In genomic region chr22:38705235-38706100, GRCh38 we compare ENCODE assay signal across 8 cellular contexts. TPM values are rescaled to one million over a fixed set of nuclear protein-coding genes. Genes with fewer than 3 reads are reported as not detected.
DNase-seq lines count a peak whose midpoint lies in the region; ATAC-seq and TF ChIP-seq lines count a peak whose summit lies in the region.

Gene GTPBP1 (plus strand): TSS chr22:38705944. CDS start chr22:38705956, 12 bp downstream.

- peak; percentile 81 for TF ChIP-seq POLR2A in ovary (IDR thresholded peaks at IDR 0.05)
- TF ChIP-seq POLR2A in thyroid gland (IDR thresholded peaks at IDR 0.05) = peak; percentile 68 to 97

- H3K9me3 ChIP-seq in ovary = no peaks in the 10 kb centered on the region
- H3K9me3 ChIP-seq in thyroid gland = no peaks in the 10 kb centered on the region

- peaks cover 7% of the 10 kb centered on the region for H3K4me1 ChIP-seq in ovary (ENCODE audit: insufficient read depth)
- peaks cover 19 to 30% of the 10 kb centered on the region in 2 donors for H3K4me1 ChIP-seq in thyroid gland

- H3K27ac ChIP-seq in ovary (peak within 1 kb of the TSS; percentile 77 to 96), thyroid gland (peak within 1 kb of the TSS; percentile 90 to 97 (median 93))

- peak; percentile 95 for TF ChIP-seq EP300 in ovary (IDR thresholded peaks at IDR 0.05)

- no peaks in the 10 kb centered on the region for H3K27me3 ChIP-seq in ovary
- H3K27me3 ChIP-seq in thyroid gland = no peaks in the 10 kb centered on the region

- DNase-seq in GM12864 (ENCODE audit: low read depth) (peak; percentile 100), NCI-H1417 (lab: John Stamatoyannopoulos, UW) (peak; percentile 99 to 100 (median 99)), SW 1271 (lab: John Stamatoyannopoulos, UW) (peak; percentile 96 to 99), Right ventricle myocardium inferior (ENCODE audit: missing footprints) (peak; percentile 99), ovary (peak; percentile 96 to 99 (median 97)), thyroid gland (peak; percentile 99)
- peak; percentile 94 for DNase-seq in activated naive CD8-positive, alpha-beta T cell treated with anti-CD3 and anti-CD28 coated beads, Interleukin-2, amount 50 U/mL, for 16 hours (ENCODE audit: low read depth, low spot score)

- H3K36me3 ChIP-seq in ovary (no peaks in the 10 kb centered on the region), thyroid gland (no peaks in the 10 kb centered on the region)

- ATAC-seq in HG02759 (IDR thresholded peaks at IDR 0.05; ENCODE audit: unreplicated experiment) (peak; percentile 69), Right ventricle myocardium inferior (peak; percentile 94)

- TF ChIP-seq CTCF in GM12864 (IDR thresholded peaks at IDR 0.05; ENCODE audit: low read depth, low read length, missing control alignments) (no peak), ovary (IDR thresholded peaks at IDR 0.05) (peak in 1 of 3 donors; percentile 17), thyroid gland (IDR thresholded peaks at IDR 0.05) (peak in 2 of 6 experiments; percentile 10 to 26)

- WGBS in ovary, 3 donors = 0 to 1% (median 1%) methylated on average over 52 to 55 of the region's 55 CpGs
- WGBS in thyroid gland, 2 donors = 0% methylated on average over 7 to 43 of the region's 55 CpGs

- H3K4me3 ChIP-seq in GM12864 (ENCODE audit: low read depth, low read length) (peak within 1 kb of the TSS; percentile 81), ovary (peak within 1 kb of the TSS; percentile 89), thyroid gland (replicated peaks in 1 of 3) (peak within 1 kb of the TSS; percentile 74 to 96 (median 81))

- intact Hi-C loops in Right ventricle myocardium inferior (cut with DNase I) = loop anchor here (2.0 kb wide), 1 partner anchor 49 kb away; the partner anchor contains the start of gene SUN2
- intact Hi-C loops in ovary (cut with DNase I) = no loop called here
- intact Hi-C loops in thyroid gland (cut with DNase I) = loop anchor here (5.0 kb wide), 1 partner anchor 47 kb away; no protein-coding TSS in a partner anchor

RNA-seq across cellular contexts. Expression of gene GTPBP1, which starts in this region (rescaled TPM):
- total RNA-seq in Right ventricle myocardium inferior = 26.8 TPM
- total RNA-seq in ovary = 10 to 100 TPM; 40.5 to 71.3 (median 62.3) TPM
- polyA plus RNA-seq in ovary = 10 to 100 TPM; 16.9 to 29.8 TPM
- 100 to 1,000 TPM in 1 of 4 donors, 10 to 100 TPM in 3; 51.6 to 117 (median 69.6) TPM for total RNA-seq in thyroid gland

Comparison
In these comparisons a context has a peak if more than half of its experiments do, and no peak if none do; other contexts are left out.
1. Peak in every context shown above with its lines: DNase-seq, ATAC-seq, H3K4me3 ChIP-seq and H3K27ac ChIP-seq.
2. intact Hi-C loops: an anchor here in Right ventricle myocardium inferior (2.0 kb wide) and thyroid gland (5.0 kb wide); none called in ovary.